8 cellular contexts compared by ENCODE assay signal in genomic region chr9:90099262-90099982, GRCh38.
DNase-seq lines count a peak whose midpoint lies in the region; ATAC-seq, FAIRE-seq and TF ChIP-seq lines count a peak whose summit lies in the region.

No MANE protein-coding gene starts in this region.

- H3K4me3 ChIP-seq in keratinocyte (ENCODE audit: control insufficient read depth in 2 of 3, extremely low read depth in 1 of 3, insufficient read depth in 2 of 3, low read depth in 1 of 3, low read length in 3 of 3) (no peak overlapping the region), vagina (no peak overlapping the region)

- peak; percentile 55 to 66 for DNase-seq in Kasumi-1 (lab: John Stamatoyannopoulos, UW)
- peak; percentile 28 for DNase-seq in SK-MEL-5 (ENCODE audit: low read depth, low spot score)
- DNase-seq in keratinocyte (ENCODE audit: low read depth, low spot score) = no peak
- DNase-seq in vagina (ENCODE audit: extremely low spot score in 2 of 2) = no peak

- H3K9me3 ChIP-seq in keratinocyte (ENCODE audit: control insufficient read depth, low read depth, low read length) = no peaks in the 10 kb centered on the region
- no peaks in the 10 kb centered on the region for H3K9me3 ChIP-seq in vagina

- H3K4me1 ChIP-seq in keratinocyte (ENCODE audit: control insufficient read depth, extremely low read depth, insufficient read depth, low read length) (no peaks in the 10 kb centered on the region), vagina (no peaks in the 10 kb centered on the region)

- no peak for ATAC-seq in HG03108 (IDR thresholded peaks at IDR 0.05; ENCODE audit: unreplicated experiment)
- no peak for ATAC-seq in GM18868 (IDR thresholded peaks at IDR 0.05; ENCODE audit: unreplicated experiment)
- ATAC-seq in GM21381 (IDR thresholded peaks at IDR 0.05; ENCODE audit: unreplicated experiment) = no peak

- in situ Hi-C loops in SK-MEL-5 (cut with HindIII; ENCODE audit: low pct_unique_long_range_greater_than_20kb, low sequenced_read_pairs) = no loop called here

- no peak overlapping the region for H3K9ac ChIP-seq in keratinocyte (ENCODE audit: control insufficient read depth, extremely low read depth, insufficient read depth, low read length)

- TF ChIP-seq CTCF in C4-2B (conservative IDR thresholded peaks at IDR 0.05) (peak; percentile 81), keratinocyte (optimal IDR thresholded peaks at IDR 0.05 in 1 of 3, IDR thresholded peaks at IDR 0.05 in 1 of 3, conservative IDR thresholded peaks at IDR 0.05 in 1 of 3; ENCODE audit: extremely low read depth in 1 of 3, insufficient read depth in 2 of 3, low read length in 3 of 3) (peak; percentile 61 to 68 (median 64)), vagina (IDR thresholded peaks at IDR 0.05) (peak in 2 of 3 experiments; percentile 37 to 45)

- intact Hi-C loops in vagina (cut with DNase I) = no loop called here

- peaks cover 6% of the 10 kb centered on the region for H3K27me3 ChIP-seq in keratinocyte (ENCODE audit: control insufficient read depth, extremely low read depth, insufficient read depth, low read length)
- no peaks in the 10 kb centered on the region for H3K27me3 ChIP-seq in vagina

- dilution Hi-C loops in keratinocyte (cut with MboI; ENCODE audit: extremely low pct_ligation_motif_present, low sequenced_read_pairs) = no loop called here

- H3K27ac ChIP-seq in C4-2B (peak overlapping the region; percentile 22; the same call in 1 of the 2 replicates), keratinocyte (ENCODE audit: control insufficient read depth, insufficient read depth, low read length) (no peak overlapping the region), vagina (no peak overlapping the region)

- H3K4me2 ChIP-seq in keratinocyte (ENCODE audit: control insufficient read depth, extremely low read depth, insufficient read depth, low read depth, low read length) = no peak overlapping the region

- no peaks in the 10 kb centered on the region for H3K9me1 ChIP-seq in keratinocyte (ENCODE audit: control insufficient read depth, extremely low read depth, insufficient read depth, low read length)

- H3K79me2 ChIP-seq in keratinocyte (ENCODE audit: control insufficient read depth, insufficient read depth, low read length) = no peaks in the 10 kb centered on the region

- TF ChIP-seq POLR2A in vagina (IDR thresholded peaks at IDR 0.05) = no peak

- H2AFZ ChIP-seq in keratinocyte (ENCODE audit: control insufficient read depth, low read length) = no peak overlapping the region

- peak; percentile 80 for FAIRE-seq in keratinocyte (lab: Jason Lieb, UNC)

- H3K36me3 ChIP-seq in keratinocyte (ENCODE audit: control insufficient read depth in 2 of 2, extremely low read depth in 1 of 2, insufficient read depth in 2 of 2, low read length in 2 of 2) (no peaks in the 10 kb centered on the region), vagina (no peaks in the 10 kb centered on the region)

- no peaks in the 10 kb centered on the region for H4K20me1 ChIP-seq in keratinocyte (ENCODE audit: control insufficient read depth, extremely low read depth, insufficient read depth, low read length)

Comparison
In these comparisons a context has a peak if more than half of its experiments do, and no peak if none do; other contexts are left out.
1. DNase-seq: peak in Kasumi-1 (2 of 2) and SK-MEL-5 (single experiment); none in keratinocyte (single experiment) and vagina (0 of 2).
2. Peak in every context shown above with its lines, with median percentiles within 50 percentile points of each other: CTCF ChIP-seq.